ENCODE assay signal across 19 cellular contexts in the genomic region with DNA sequence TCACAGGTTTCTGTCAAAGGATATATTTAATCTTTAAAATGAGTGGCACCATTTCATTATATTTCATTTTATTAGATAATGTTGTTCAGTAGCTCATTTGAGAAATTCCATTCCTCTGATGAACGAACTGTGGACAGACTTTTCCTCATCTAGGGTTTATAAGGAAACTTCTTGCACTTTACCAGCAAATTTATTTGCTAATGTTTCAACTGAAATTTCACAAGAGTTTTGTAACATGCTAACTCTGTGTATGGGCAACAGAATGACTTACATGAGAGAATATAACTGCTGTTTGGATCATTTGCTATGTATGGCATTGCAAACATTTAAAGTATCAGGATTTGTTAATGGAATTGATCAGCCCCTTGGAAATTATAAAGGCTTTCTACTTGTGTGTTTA. TPM values are rescaled to one million over a fixed set of nuclear protein-coding genes. Genes with fewer than 3 reads are reported as not detected.
DNase-seq lines count a peak whose midpoint lies in the region; ATAC-seq and TF ChIP-seq lines count a peak whose summit lies in the region.
"Had no signal": no experiment of that assay in that cellular context is flagged by ENCODE, and none has a peak within 500 bp of the region (broad histone marks: within the 10 kb centered on the region; RNA-seq: fewer than 3 reads in every experiment).

No MANE protein-coding gene starts in this region.

- TF ChIP-seq CTCF in 22Rv1 (IDR thresholded peaks at IDR 0.05) (no peak), fibroblast of villous mesenchyme (IDR thresholded peaks at IDR 0.05; ENCODE audit: insufficient read depth, low read depth, low read length) (no peak), upper lobe of right lung (IDR thresholded peaks at IDR 0.05) (no peak)

- no peaks in the 10 kb centered on the region for H3K9me3 ChIP-seq in GM23248 (ENCODE audit: low read depth)
- H3K9me3 ChIP-seq in upper lobe of right lung: no peaks in the 10 kb centered on the region
- H3K9me3 ChIP-seq: psoas muscle, upper lobe of left lung had no signal

- H3K4me2 ChIP-seq in GM23248 (ENCODE audit: unreplicated experiment): no peak overlapping the region

- no peaks in the 10 kb centered on the region for H3K9me2 ChIP-seq in GM23248 (ENCODE audit: insufficient read depth)

- 46 to 53% methylated on average over 1 of the region's 1 CpG for WGBS in GM23248 (ENCODE audit: low coverage in 1 of 2, low lambda C conversion rate in 2 of 2, missing lambda C conversion rate in 2 of 2), 2 experiments

- H3K4me1 ChIP-seq in GM23248 (ENCODE audit: insufficient read depth): peaks cover 22% of the 10 kb centered on the region
- H3K4me1 ChIP-seq in upper lobe of right lung: peaks cover 19% of the 10 kb centered on the region

- DNase-seq in GM23248 (peak; percentile 60), SIG-M5 (lab: John Stamatoyannopoulos, UW) (peak; percentile 54), fibroblast of villous mesenchyme (ENCODE audit: low read depth) (peak; percentile 48), upper lobe of right lung (no peak), GM19238 (ENCODE audit: insufficient read length, low spot score) (no peak)
- DNase-seq: activated naive CD4-positive, alpha-beta T cell treated with Interleukin-2 at 50 U/mL for 16 hours; activated T-cell treated with anti-CD3 and anti-CD28 coated beads for 4 hours; cortex of kidney; NCI-H2107; NCI-H524 treated with DMSO at 0.1 percent for 48 hours; psoas muscle; stimulated activated naive B cell treated with anti-CD40 and anti-IgM and Interleukin-4, amounts not matched to agents 10 μg/mL and 1 μg/mL and 100 μg/mL, for 72 hours; SW 1271; upper lobe of left lung had no signal

- no peaks in the 10 kb centered on the region for H3K79me2 ChIP-seq in GM23248 (ENCODE audit: insufficient read depth)

- H3K36me3 ChIP-seq in GM23248 (ENCODE audit: low read depth) (no peaks in the 10 kb centered on the region), upper lobe of right lung (no peaks in the 10 kb centered on the region)
- H3K36me3 ChIP-seq: upper lobe of left lung had no signal

- no peak overlapping the region for H2AFZ ChIP-seq in GM23248

- H3K27ac ChIP-seq in 22Rv1: peak overlapping the region; percentile 90
- no peak overlapping the region for H3K27ac ChIP-seq in GM23248
- no peak overlapping the region for H3K27ac ChIP-seq in upper lobe of right lung
- H3K27ac ChIP-seq: psoas muscle had no signal

- H3K9ac ChIP-seq in GM23248: no peak overlapping the region

- H3K27me3 ChIP-seq in GM23248 (replicated peaks; ENCODE audit: insufficient read depth): no peaks in the 10 kb centered on the region
- no peaks in the 10 kb centered on the region for H3K27me3 ChIP-seq in upper lobe of right lung
- H3K27me3 ChIP-seq: upper lobe of left lung had no signal

- ATAC-seq in upper lobe of right lung: no peak
- no peak for ATAC-seq in GM18867 (IDR thresholded peaks at IDR 0.05; ENCODE audit: unreplicated experiment)
- ATAC-seq in HG03196 (IDR thresholded peaks at IDR 0.05; ENCODE audit: unreplicated experiment): no peak
- ATAC-seq: natural killer cell treated with Interleukin-12 subunit alpha and Interleukin-12 subunit beta and Interleukin-15 and Interleukin-18, amount 100 ng/mL, for 72 hours; psoas muscle; stimulated activated naive B cell treated with anti-CD40 and anti-IgM and Interleukin-4, amounts not matched to agents 10 μg/mL and 1 μg/mL and 100 μg/mL, for 72 hours had no signal

- no peaks in the 10 kb centered on the region for H4K20me1 ChIP-seq in GM23248 (ENCODE audit: insufficient read depth)

- in situ Hi-C loops in GM23248 (cut with MboI): loop anchor here (10.0 kb wide), 1 partner anchor 315 kb away; no protein-coding TSS in a partner anchor

- intact Hi-C loops in upper lobe of right lung (cut with DNase I): no loop called here

- peaks cover 16% of the 10 kb centered on the region for H3F3A ChIP-seq in GM23248 (ENCODE audit: insufficient read depth)

- no peak overlapping the region for H3K4me3 ChIP-seq in GM23248
- no peak overlapping the region for H3K4me3 ChIP-seq in fibroblast of villous mesenchyme (ENCODE audit: low read depth, low read length)
- no peak overlapping the region for H3K4me3 ChIP-seq in upper lobe of right lung
- H3K4me3 ChIP-seq: lung, psoas muscle, upper lobe of left lung had no signal

RNA-seq across cellular contexts. Expression of a gene that starts 3.7 kb away (rescaled TPM):
- 7.3 and 7.7 TPM in 2 replicates for total RNA-seq in GM23248 (2014; rRNA removed; shearing (Covaris generic))
- polyA plus RNA-seq in GM23248 (2016; fragmentation: Nextera tagmentation; extraction: Ambion mirVana): 3.1 and 3.4 TPM in 2 replicates
- total RNA-seq in fibroblast of villous mesenchyme (6.4 and 19.0 TPM in 2 replicates), upper lobe of right lung (43.8 TPM)

Comparison
In these comparisons a context has a peak if more than half of its experiments do, and no peak if none do; other contexts are left out.
1. DNase-seq: peak in GM23248 (single experiment), SIG-M5 (single experiment) and fibroblast of villous mesenchyme (single experiment); none in upper lobe of right lung (single experiment) and GM19238 (single experiment).